In the genomic region with DNA sequence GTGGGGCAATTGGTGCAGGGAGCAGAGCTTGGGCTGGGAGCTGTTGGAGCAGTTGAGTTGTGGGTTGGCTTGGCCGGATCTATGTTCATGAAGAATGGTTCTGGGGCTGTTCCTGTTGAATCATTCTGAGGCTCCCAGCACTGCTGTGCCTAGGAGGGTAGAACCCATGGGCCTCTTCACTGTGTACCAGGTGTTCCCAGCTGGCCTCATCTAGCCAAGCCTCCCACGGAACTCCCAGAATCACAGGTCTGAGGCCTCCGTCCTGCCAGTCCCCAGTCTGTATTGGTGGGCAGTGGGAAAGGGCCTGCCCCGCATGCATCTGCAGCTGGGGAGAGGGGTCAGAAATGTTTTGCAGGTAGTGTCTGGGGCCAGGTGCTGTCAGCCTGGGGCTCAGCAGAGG, we compare ENCODE assay signal across 20 cellular contexts.
DNase-seq lines count a peak whose midpoint lies in the region; ATAC-seq and TF ChIP-seq lines count a peak whose summit lies in the region.
"Had no signal": no experiment of that assay in that cellular context is flagged by ENCODE, and none has a peak within 500 bp of the region (broad histone marks: within the 10 kb centered on the region; RNA-seq: fewer than 3 reads in every experiment).

No MANE protein-coding gene starts in this region.

- peak overlapping the region in 1 of 11 experiments; percentile 21; a peak in 1 of 22 replicates for H3K9ac ChIP-seq in BLaER1 treated with 17β-estradiol and CSF1 and Interleukin-3, amounts not matched to agents 10 nM and 100 nM

- intact Hi-C loops in CD4-positive, alpha-beta T cell (cut with DNase I, micrococcal nuclease): loop anchor here in 1 of 2 experiments (5.0 kb wide), 1 partner anchor 34 kb away; no protein-coding TSS in a partner anchor
- intact Hi-C loops in upper lobe of right lung (cut with DNase I): loop anchor here (10.0 kb wide), 1 partner anchor 112 kb away; no protein-coding TSS in a partner anchor

- no peak for ATAC-seq in CD4-positive, alpha-beta T cell (ENCODE audit: poor library complexity)
- ATAC-seq in activated T-helper 17 cell treated with anti-CD3 and anti-CD28 coated beads, Interleukin-2, amount 50 U/mL, for 72 hours (replicated peaks): no peak
- ATAC-seq in natural killer cell treated with Interleukin-12 subunit alpha and Interleukin-12 subunit beta and Interleukin-15 and Interleukin-18, amount 100 ng/mL, for 72 hours: no peak
- no peak for ATAC-seq in upper lobe of right lung
- ATAC-seq in stimulated activated naive B cell treated with anti-CD40 and anti-IgM and Interleukin-4, amounts not matched to agents 10 μg/mL and 1 μg/mL and 100 μg/mL, for 72 hours (replicated peaks): no peak
- ATAC-seq: left lobe of liver had no signal

- H3K9me3 Mint-ChIP-seq in CD4-positive, alpha-beta T cell: no peaks in the 10 kb centered on the region
- no peaks in the 10 kb centered on the region for H3K9me3 Mint-ChIP-seq in activated T-helper 17 cell treated with anti-CD3 and anti-CD28 coated beads, Interleukin-2, amount 50 U/mL, for 72 hours
- no peaks in the 10 kb centered on the region for H3K9me3 Mint-ChIP-seq in natural killer cell treated with Interleukin-12 subunit alpha and Interleukin-12 subunit beta and Interleukin-15 and Interleukin-18, amount 100 ng/mL, for 72 hours
- H3K9me3 Mint-ChIP-seq in stimulated activated naive B cell treated with anti-CD40 and anti-IgM and Interleukin-4, amounts not matched to agents 10 μg/mL and 1 μg/mL and 100 μg/mL, for 72 hours: no peaks in the 10 kb centered on the region
- H3K9me3 Mint-ChIP-seq: nephron progenitor cell had no signal

- no peak for TF ChIP-seq CTCF in CD4-positive, alpha-beta T cell (IDR thresholded peaks at IDR 0.05)
- no peak for TF ChIP-seq CTCF in upper lobe of right lung (IDR thresholded peaks at IDR 0.05)

- H3K4me1 ChIP-seq in BLaER1 treated with 17β-estradiol and CSF1 and Interleukin-3, amounts not matched to agents 10 nM and 100 nM: peaks cover 59 to 100% (median 100%) of the 10 kb centered on the region in 10 experiments
- peaks cover 61% of the 10 kb centered on the region for H3K4me1 ChIP-seq in upper lobe of right lung

- H3K36me3 ChIP-seq in BLaER1 treated with 17β-estradiol and CSF1 and Interleukin-3, amounts not matched to agents 10 nM and 100 nM: peaks cover 0 to 11% (median 0%) of the 10 kb centered on the region in 11 experiments; a peak in 3 of 22 replicates
- no peaks in the 10 kb centered on the region for H3K36me3 ChIP-seq in upper lobe of right lung
- H3K36me3 ChIP-seq: Peyer's patch had no signal

- CTCF ChIA-PET in CD4-positive, alpha-beta T cell (lab: Charles Lee): interaction anchor here (0.6 kb wide), 1 partner anchor 1009 kb away, joined by 3 read pairs; no protein-coding TSS in a partner anchor

- peak overlapping the region in 9 of 11 experiments; percentile 73 to 94 (median 86); a peak in 17 of 22 replicates for H3K4me2 ChIP-seq in BLaER1 treated with 17β-estradiol and CSF1 and Interleukin-3, amounts not matched to agents 10 nM and 100 nM

- no peak overlapping the region for H3K4me3 ChIP-seq in BLaER1 treated with 17β-estradiol and CSF1 and Interleukin-3, amounts not matched to agents 10 nM and 100 nM
- no peak overlapping the region for H3K4me3 ChIP-seq in upper lobe of right lung
- H3K4me3 ChIP-seq: coronary artery, Peyer's patch had no signal

- no peaks in the 10 kb centered on the region for H3K9me3 ChIP-seq in BLaER1 treated with 17β-estradiol and CSF1 and Interleukin-3, amounts not matched to agents 10 nM and 100 nM (replicated peaks in 1 of 11)
- no peaks in the 10 kb centered on the region for H3K9me3 ChIP-seq in CD4-positive, alpha-beta T cell (ENCODE audit: control insufficient read depth, low read length)
- H3K9me3 ChIP-seq in upper lobe of right lung: no peaks in the 10 kb centered on the region
- H3K9me3 ChIP-seq: Peyer's patch had no signal

- no peaks in the 10 kb centered on the region; a peak in 1 of 22 replicates for H3K27me3 ChIP-seq in BLaER1 treated with 17β-estradiol and CSF1 and Interleukin-3, amounts not matched to agents 10 nM and 100 nM
- H3K27me3 ChIP-seq in CD4-positive, alpha-beta T cell (ENCODE audit: control insufficient read depth, insufficient read depth, low read length): no peaks in the 10 kb centered on the region
- H3K27me3 ChIP-seq in upper lobe of right lung: no peaks in the 10 kb centered on the region
- H3K27me3 ChIP-seq: brain microvascular endothelial cell, Peyer's patch had no signal

- H3K36me3 Mint-ChIP-seq in CD4-positive, alpha-beta T cell (ENCODE audit: low read depth): no peaks in the 10 kb centered on the region
- H3K36me3 Mint-ChIP-seq in activated T-helper 17 cell treated with anti-CD3 and anti-CD28 coated beads, Interleukin-2, amount 50 U/mL, for 72 hours (ENCODE audit: low read depth): peaks cover 13% of the 10 kb centered on the region
- no peaks in the 10 kb centered on the region for H3K36me3 Mint-ChIP-seq in natural killer cell treated with Interleukin-12 subunit alpha and Interleukin-12 subunit beta and Interleukin-15 and Interleukin-18, amount 100 ng/mL, for 72 hours
- peaks cover 2 to 9% of the 10 kb centered on the region in 2 donors for H3K36me3 Mint-ChIP-seq in stimulated activated naive B cell treated with anti-CD40 and anti-IgM and Interleukin-4, amounts not matched to agents 10 μg/mL and 1 μg/mL and 100 μg/mL, for 72 hours

- POLR2A ChIA-PET in CD4-positive, alpha-beta T cell (lab: Charles Lee): no interaction called here

- H3K27me3 Mint-ChIP-seq in CD4-positive, alpha-beta T cell: no peaks in the 10 kb centered on the region
- H3K27me3 Mint-ChIP-seq in activated T-helper 17 cell treated with anti-CD3 and anti-CD28 coated beads, Interleukin-2, amount 50 U/mL, for 72 hours: no peaks in the 10 kb centered on the region
- H3K27me3 Mint-ChIP-seq in natural killer cell treated with Interleukin-12 subunit alpha and Interleukin-12 subunit beta and Interleukin-15 and Interleukin-18, amount 100 ng/mL, for 72 hours: no peaks in the 10 kb centered on the region
- H3K27me3 Mint-ChIP-seq in stimulated activated naive B cell treated with anti-CD40 and anti-IgM and Interleukin-4, amounts not matched to agents 10 μg/mL and 1 μg/mL and 100 μg/mL, for 72 hours: no peaks in the 10 kb centered on the region

- peaks cover 96 to 100% (median 100%) of the 10 kb centered on the region in 11 experiments; a peak in 21 of 22 replicates for H4K20me1 ChIP-seq in BLaER1 treated with 17β-estradiol and CSF1 and Interleukin-3, amounts not matched to agents 10 nM and 100 nM

- peak overlapping the region in 5 of 11 experiments; percentile 1 to 23 (median 10); a peak in 3 of 22 replicates for H3K27ac ChIP-seq in BLaER1 treated with 17β-estradiol and CSF1 and Interleukin-3, amounts not matched to agents 10 nM and 100 nM
- no peak overlapping the region for H3K27ac ChIP-seq in CD4-positive, alpha-beta T cell (ENCODE audit: low read depth, low read length)
- H3K27ac ChIP-seq in upper lobe of right lung: no peak overlapping the region
- H3K27ac ChIP-seq: brain microvascular endothelial cell, Peyer's patch, VCaP had no signal

- no peak for DNase-seq in CD4-positive, alpha-beta T cell
- DNase-seq in natural killer cell treated with Interleukin-12 subunit alpha and Interleukin-12 subunit beta and Interleukin-15 and Interleukin-18, amount 100 ng/mL, for 72 hours (ENCODE audit: low spot score): no peak
- DNase-seq in iPS-NIHi7 (ENCODE audit: extremely low spot score) (no peak), upper lobe of right lung (no peak)
- DNase-seq in stimulated activated naive B cell treated with anti-CD40 and anti-IgM and Interleukin-4, amounts not matched to agents 10 μg/mL and 1 μg/mL and 100 μg/mL, for 72 hours: no peak
- DNase-seq: activated CD4-positive, alpha-beta T cell treated with anti-CD3 and anti-CD28 coated beads, Interleukin-2, amount 50 U/mL, for 48 hours; activated T-cell treated with anti-CD3 and anti-CD28 coated beads, Interleukin-2, amount 50 U/mL, for 1 hour; brain microvascular endothelial cell; COR-L47; DMS79 treated with DMSO at 0.1 percent for 48 hours; MM.1S; NCI-H1436; NCI-H524 treated with DMSO at 0.1 percent for 48 hours; nephron progenitor cell had no signal

- peak overlapping the region; percentile 71 for H3K27ac Mint-ChIP-seq in CD4-positive, alpha-beta T cell
- peak overlapping the region; percentile 96 for H3K27ac Mint-ChIP-seq in activated T-helper 17 cell treated with anti-CD3 and anti-CD28 coated beads, Interleukin-2, amount 50 U/mL, for 72 hours
- H3K27ac Mint-ChIP-seq in natural killer cell treated with Interleukin-12 subunit alpha and Interleukin-12 subunit beta and Interleukin-15 and Interleukin-18, amount 100 ng/mL, for 72 hours: peak overlapping the region; percentile 46 to 87
- H3K27ac Mint-ChIP-seq in stimulated activated naive B cell treated with anti-CD40 and anti-IgM and Interleukin-4, amounts not matched to agents 10 μg/mL and 1 μg/mL and 100 μg/mL, for 72 hours: no peak overlapping the region

- H3K4me3 Mint-ChIP-seq in CD4-positive, alpha-beta T cell: no peak overlapping the region
- H3K4me3 Mint-ChIP-seq in activated T-helper 17 cell treated with anti-CD3 and anti-CD28 coated beads, Interleukin-2, amount 50 U/mL, for 72 hours: peak overlapping the region; percentile 68
- H3K4me3 Mint-ChIP-seq in natural killer cell treated with Interleukin-12 subunit alpha and Interleukin-12 subunit beta and Interleukin-15 and Interleukin-18, amount 100 ng/mL, for 72 hours: no peak overlapping the region
- H3K4me3 Mint-ChIP-seq in stimulated activated naive B cell treated with anti-CD40 and anti-IgM and Interleukin-4, amounts not matched to agents 10 μg/mL and 1 μg/mL and 100 μg/mL, for 72 hours: no peak overlapping the region
- H3K4me3 Mint-ChIP-seq: nephron progenitor cell had no signal

- H3K4me1 Mint-ChIP-seq in CD4-positive, alpha-beta T cell (ENCODE audit: low read depth): peaks cover 80% of the 10 kb centered on the region
- peaks cover 71% of the 10 kb centered on the region for H3K4me1 Mint-ChIP-seq in activated T-helper 17 cell treated with anti-CD3 and anti-CD28 coated beads, Interleukin-2, amount 50 U/mL, for 72 hours
- peaks cover 55% of the 10 kb centered on the region in 2 donors for H3K4me1 Mint-ChIP-seq in natural killer cell treated with Interleukin-12 subunit alpha and Interleukin-12 subunit beta and Interleukin-15 and Interleukin-18, amount 100 ng/mL, for 72 hours (ENCODE audit: low read depth in 2 of 2)
- peaks cover 59 to 90% of the 10 kb centered on the region in 2 donors for H3K4me1 Mint-ChIP-seq in stimulated activated naive B cell treated with anti-CD40 and anti-IgM and Interleukin-4, amounts not matched to agents 10 μg/mL and 1 μg/mL and 100 μg/mL, for 72 hours
